9 cellular contexts compared by ENCODE assay signal in the genomic region with DNA sequence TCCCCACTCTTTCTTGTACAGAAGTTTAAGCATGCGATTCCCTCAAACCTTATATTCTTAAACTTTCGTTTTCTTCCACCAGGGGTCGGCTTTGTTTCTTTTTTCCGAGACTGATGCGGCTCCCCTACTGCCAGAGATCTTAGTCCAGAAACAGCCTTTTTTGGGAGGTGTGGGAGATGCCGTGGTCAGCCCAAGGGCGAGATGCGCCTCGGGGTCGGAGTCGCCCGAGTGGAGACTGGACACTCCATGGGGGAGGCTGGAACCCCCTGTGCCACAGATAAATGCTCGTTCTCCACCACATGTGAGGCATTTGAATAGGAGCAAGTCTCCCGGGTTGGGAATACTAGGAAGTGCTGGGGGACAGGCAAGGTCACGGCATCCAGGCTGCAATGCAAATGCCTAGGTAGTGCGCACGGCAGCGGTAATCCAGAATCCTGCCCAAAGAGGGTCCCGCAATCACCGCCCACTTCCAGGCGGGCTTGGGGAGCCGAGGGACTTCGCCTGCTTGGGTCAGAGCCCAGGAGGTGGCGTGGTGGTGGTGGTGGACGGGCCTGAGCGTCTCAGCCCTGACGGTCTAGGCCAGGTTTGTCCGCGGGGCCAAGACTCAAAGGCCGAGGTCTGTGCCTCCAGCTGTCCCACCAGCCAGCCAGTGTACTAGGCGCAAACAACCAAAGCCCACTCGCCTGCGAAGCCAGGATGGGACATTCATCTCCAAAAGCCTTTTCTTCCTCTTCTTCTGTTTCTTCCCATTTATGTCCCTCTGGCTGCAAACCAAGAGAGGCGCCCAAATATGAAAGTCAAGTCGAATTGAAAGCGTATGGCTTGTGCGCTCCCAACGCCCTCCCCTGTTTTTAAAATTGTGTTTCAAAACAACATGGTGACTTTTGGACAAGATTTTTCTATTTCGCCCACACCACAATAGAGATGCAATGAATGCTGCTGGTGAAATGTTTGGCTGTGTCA. TPM values are rescaled to one million over a fixed set of nuclear protein-coding genes. Genes with fewer than 3 reads are reported as not detected.
DNase-seq lines count a peak whose midpoint lies in the region; ATAC-seq, FAIRE-seq and TF ChIP-seq lines count a peak whose summit lies in the region.
"Had no signal": no experiment of that assay in that cellular context is flagged by ENCODE, and none has a peak within 500 bp of the region (broad histone marks: within the 10 kb centered on the region; RNA-seq: fewer than 3 reads in every experiment).

No MANE protein-coding gene starts in this region.

- no peak overlapping the region for H3K4me3 ChIP-seq in bronchial epithelial cell (ENCODE audit: low read depth, low read length)

- H3K27me3 ChIP-seq in bronchial epithelial cell (ENCODE audit: control insufficient read depth, insufficient read depth, low read length), result peaks cover 34% of the 10 kb centered on the region

- peak; percentile 36 for TF ChIP-seq CTCF in bronchial epithelial cell (IDR thresholded peaks at IDR 0.05; ENCODE audit: insufficient read depth, low read length, severe bottlenecking)

- no peaks in the 10 kb centered on the region for H3K36me3 ChIP-seq in bronchial epithelial cell (ENCODE audit: control insufficient read depth, insufficient read depth, low read length)

- FAIRE-seq in bronchial epithelial cell (lab: Jason Lieb, UNC), result no peak

- ATAC-seq in GM21447 (IDR thresholded peaks at IDR 0.05; ENCODE audit: unreplicated experiment), result no peak
- ATAC-seq in HG03442 (IDR thresholded peaks at IDR 0.05; ENCODE audit: unreplicated experiment), result no peak

- DNase-seq in DMS 273 (lab: John Stamatoyannopoulos, UW; ENCODE audit: unreplicated experiment) (peak; percentile 79), HK-2 (ENCODE audit: unreplicated experiment) (peak; percentile 34), OCI-M1 (lab: John Stamatoyannopoulos, UW) (peak; percentile 90), bronchial epithelial cell (ENCODE audit: low read depth) (peak; percentile 39), kidney tubule cell (ENCODE audit: low spot score) (peak; percentile 54), stromal cell of bone marrow (ENCODE audit: low read depth) (peak; percentile 48)

RNA-seq across cellular contexts. Expression of gene OSTM1, which starts 39.3 kb away (rescaled TPM):
- total RNA-seq in bronchial epithelial cell, result 36.7 and 142 TPM in 2 replicates

RNA-seq across cellular contexts. Expression of gene NR2E1, which starts 52.0 kb away (rescaled TPM):
- total RNA-seq in bronchial epithelial cell, result not detected in 2 replicates
- total RNA-seq: subcutaneous adipose tissue had no signal

Comparison
In these comparisons a context has a peak if more than half of its experiments do, and no peak if none do; other contexts are left out.
1. DNase-seq: peak in every context shown above with its lines; median percentile 90 in OCI-M1; 79 in DMS 273; 54 in kidney tubule cell; 48 in stromal cell of bone marrow; 39 in bronchial epithelial cell; 34 in HK-2.